ENCODE assay signal across 15 cellular contexts in genomic region chr2:160175169-160176130, GRCh38. TPM values are rescaled to one million over a fixed set of nuclear protein-coding genes. Genes with fewer than 3 reads are reported as not detected.
"Had no signal": no experiment of that assay in that cellular context is flagged by ENCODE, and none has a peak within 500 bp of the region (broad histone marks: within the 10 kb centered on the region; RNA-seq: fewer than 3 reads in every experiment).

No MANE protein-coding gene starts in this region.

- DNase-seq: activated CD4-positive, alpha-beta T cell treated with anti-CD3 and anti-CD28 coated beads, Interleukin-2, amount 50 U/mL, for 4 hours; activated gamma-delta T cell; adrenal gland; effector CD8-positive, alpha-beta T cell; esophagus squamous epithelium; left cardiac atrium; occipital lobe; right lobe of liver; stimulated activated CD4-positive, alpha-beta T cell treated with anti-CD3 and anti-CD28 coated beads, Interleukin-4, amount 100 ng/mL, for 24 hours; stomach; SW 1271 had no signal

- ATAC-seq: left cardiac atrium; right lobe of liver; stimulated activated effector memory CD8-positive, alpha-beta T cell treated with anti-CD3 and anti-CD28 coated beads, Interleukin-12 subunit alpha, Interleukin-12 subunit beta, amount 100 ng/mL, for 72 hours had no signal

RNA-seq across cellular contexts. Expression of gene ITGB6, which starts 24.6 kb away (rescaled TPM):
- total RNA-seq: activated CD8-positive, alpha-beta memory T cell treated with anti-CD3 and anti-CD28 coated beads for 36 hours; T-helper 2 cell treated with Interferon-gamma antibody and Interleukin-4, amounts not matched to agents 100 ng/mL and 5 ng/mL, for 36 hours; temporal lobe had no signal
